ENCODE assay signal across 19 cellular contexts in genomic region chr1:6627841-6628545, GRCh38. TPM values are rescaled to one million over a fixed set of nuclear protein-coding genes. Genes with fewer than 3 reads are reported as not detected.
DNase-seq lines count a peak whose midpoint lies in the region; ATAC-seq, FAIRE-seq and TF ChIP-seq lines count a peak whose summit lies in the region.
"Had no signal": no experiment of that assay in that cellular context is flagged by ENCODE, and none has a peak within 500 bp of the region (broad histone marks: within the 10 kb centered on the region; RNA-seq: fewer than 3 reads in every experiment).

No MANE protein-coding gene starts in this region.

- H3K18ac ChIP-seq in IMR-90 (ENCODE audit: low read depth, low read length): no peak overlapping the region
- no peak overlapping the region for H3K18ac ChIP-seq in neuronal stem cell (ENCODE audit: low read length)

- H3K9me3 Mint-ChIP-seq in T-helper 1 cell treated with Interleukin-12 subunit alpha and Interleukin-12 subunit beta and Interleukin-4 antibody, amounts not matched to agents 30 μg/mL and 1 μg/mL, for 36 hours: no peaks in the 10 kb centered on the region
- no peaks in the 10 kb centered on the region for H3K9me3 Mint-ChIP-seq in brain

- dilution Hi-C loops in IMR-90 (cut with HindIII; ENCODE audit: low sequenced_read_pairs, unreplicated experiment): no loop called here

- TF ChIP-seq POLR2A in IMR-90 (IDR thresholded peaks at IDR 0.05; ENCODE audit: low read depth, low read length) (no peak), GM12892 (IDR thresholded peaks at IDR 0.05; ENCODE audit: low read depth, low read length) (no peak)

- DNase-seq in T-helper 1 cell (no peak), IMR-90 (no peak), neuronal stem cell (ENCODE audit: low spot score) (no peak), GM12892 (ENCODE audit: insufficient read length) (no peak), GOT3 (lab: John Stamatoyannopoulos, UW) (no peak)
- DNase-seq: GM23248, KBM-7, left cardiac atrium, NCI-H1436 treated with DMSO at 0.1 percent for 48 hours, NCI-H526 had no signal

- H3K27me3 ChIP-seq in IMR-90 (ENCODE audit: control insufficient read depth, insufficient read depth, low read length) (no peaks in the 10 kb centered on the region), neuronal stem cell (ENCODE audit: control insufficient read depth in 3 of 3, insufficient read depth in 3 of 3, low read depth in 1 of 3, low read length in 3 of 3) (no peaks in the 10 kb centered on the region)
- H3K27me3 ChIP-seq: neutrophil had no signal

- H2BK120ac ChIP-seq in IMR-90 (ENCODE audit: low read depth, low read length) (no peak overlapping the region), neuronal stem cell (ENCODE audit: low read depth, low read length) (no peak overlapping the region)

- H3K27ac ChIP-seq in IMR-90 (ENCODE audit: insufficient read depth, low read length) (no peak overlapping the region), neuronal stem cell (replicated peaks; ENCODE audit: low read length) (no peak overlapping the region)
- H3K27ac ChIP-seq: 22Rv1, GM23248, neutrophil had no signal

- POLR2A ChIA-PET in IMR-90 (lab: Charles Lee; ENCODE audit: unreplicated experiment): no interaction called here

- CTCF ChIA-PET in IMR-90 (lab: Yijun Ruan, JAX): no interaction called here

- no peak overlapping the region for H2BK12ac ChIP-seq in neuronal stem cell (ENCODE audit: low read length)

- BruUV-seq in IMR-90 (replicated peaks; lab: Mats Ljungman, UMichigan): no TSS peak

- H3K14ac ChIP-seq in IMR-90 (replicated peaks; ENCODE audit: low read depth, low read length) (no peak overlapping the region), neuronal stem cell (ENCODE audit: low read length) (no peak overlapping the region)

- peaks cover 26% of the 10 kb centered on the region for H3K36me3 Mint-ChIP-seq in T-helper 1 cell treated with Interleukin-12 subunit alpha and Interleukin-12 subunit beta and Interleukin-4 antibody, amounts not matched to agents 30 μg/mL and 1 μg/mL, for 36 hours (ENCODE audit: low read depth)
- peaks cover 61% of the 10 kb centered on the region for H3K36me3 Mint-ChIP-seq in brain

- no peak overlapping the region for H3K56ac ChIP-seq in IMR-90 (ENCODE audit: extremely low read depth, insufficient read depth, low read length)

- H2AK5ac ChIP-seq in IMR-90 (ENCODE audit: low read depth, low read length) (no peak overlapping the region), neuronal stem cell (ENCODE audit: low read depth, low read length) (no peak overlapping the region)

- H3K27me3 Mint-ChIP-seq in T-helper 1 cell treated with Interleukin-12 subunit alpha and Interleukin-12 subunit beta and Interleukin-4 antibody, amounts not matched to agents 30 μg/mL and 1 μg/mL, for 36 hours (ENCODE audit: low read depth): no peaks in the 10 kb centered on the region
- no peaks in the 10 kb centered on the region for H3K27me3 Mint-ChIP-seq in brain

- intact Hi-C loops in IMR-90 (cut with micrococcal nuclease): no loop called here

- peaks cover 27 to 62% of the 10 kb centered on the region in 2 experiments for H3K79me1 ChIP-seq in IMR-90 (ENCODE audit: low read depth in 1 of 2, low read length in 2 of 2)
- peaks cover 17% of the 10 kb centered on the region for H3K79me1 ChIP-seq in neuronal stem cell (ENCODE audit: low read depth, low read length)

- H2AK9ac ChIP-seq in IMR-90 (replicated peaks; ENCODE audit: low read depth, low read length, poor library complexity): no peak overlapping the region

- H3K9me1 ChIP-seq in IMR-90 (ENCODE audit: insufficient read depth, low read length): peaks cover 4% of the 10 kb centered on the region; the same call in 1 of the 2 replicates

- ATAC-seq in IMR-90 (ENCODE audit: low read depth) (no peak), GM19023 (IDR thresholded peaks at IDR 0.05; ENCODE audit: unreplicated experiment) (no peak)
- ATAC-seq: esophagus mucosa, left cardiac atrium had no signal

- H3K4me1 ChIP-seq in IMR-90 (ENCODE audit: control insufficient read depth, insufficient read depth, low read length) (peaks cover 6% of the 10 kb centered on the region), neuronal stem cell (ENCODE audit: control insufficient read depth in 2 of 2, insufficient read depth in 1 of 2, low read depth in 1 of 2, low read length in 2 of 2) (peaks cover 5 to 8% of the 10 kb centered on the region in 2 donors)

- peaks cover 31% of the 10 kb centered on the region for H4K20me1 ChIP-seq in IMR-90 (ENCODE audit: insufficient read depth, low read length)

- H2AFZ ChIP-seq in IMR-90 (replicated peaks; ENCODE audit: low read length, poor library complexity): no peak overlapping the region
- no peak overlapping the region for H2AFZ ChIP-seq in neuronal stem cell (ENCODE audit: low read length)
- H2AFZ ChIP-seq: GM23248 had no signal

- TF ChIP-seq CTCF in IMR-90 (conservative IDR thresholded peaks at IDR 0.05; ENCODE audit: low read depth, low read length) (no peak), brain (conservative IDR thresholded peaks at IDR 0.05) (no peak)

- H4K5ac ChIP-seq in IMR-90 (ENCODE audit: low read depth, low read length): no peak overlapping the region

- in situ Hi-C loops in IMR-90 (cut with MboI; ENCODE audit: low sequenced_read_pairs): no loop called here

- H3K4me2 ChIP-seq in IMR-90 (ENCODE audit: low read depth, low read length): no peak overlapping the region
- no peak overlapping the region for H3K4me2 ChIP-seq in neuronal stem cell (ENCODE audit: insufficient read depth, low read length, poor library complexity, severe bottlenecking)

- peaks cover 19% of the 10 kb centered on the region for H3K4me1 Mint-ChIP-seq in T-helper 1 cell treated with Interleukin-12 subunit alpha and Interleukin-12 subunit beta and Interleukin-4 antibody, amounts not matched to agents 30 μg/mL and 1 μg/mL, for 36 hours (ENCODE audit: low read depth)
- H3K4me1 Mint-ChIP-seq in brain: peaks cover 41% of the 10 kb centered on the region

- H3K9me3 ChIP-seq in IMR-90 (ENCODE audit: control insufficient read depth, insufficient read depth, low read length) (no peaks in the 10 kb centered on the region), neuronal stem cell (replicated peaks in 1 of 2; ENCODE audit: control insufficient read depth in 2 of 2, insufficient read depth in 1 of 2, low read depth in 1 of 2, low read length in 2 of 2) (no peaks in the 10 kb centered on the region)
- H3K9me3 ChIP-seq: neutrophil had no signal

- H3K9ac ChIP-seq in IMR-90 (ENCODE audit: low read depth, low read length) (no peak overlapping the region), neuronal stem cell (ENCODE audit: low read depth, low read length, poor library complexity) (peak overlapping the region; percentile 50)
- H3K9ac ChIP-seq: GM23248 had no signal

- H3K4me3 ChIP-seq in IMR-90 (ENCODE audit: insufficient read depth, low read depth, low read length) (no peak overlapping the region), neuronal stem cell (ENCODE audit: low read length in 2 of 2) (no peak overlapping the region)
- H3K4me3 ChIP-seq: GM23248, skin epidermis had no signal

- no peak overlapping the region for H2BK20ac ChIP-seq in IMR-90 (ENCODE audit: low read depth, low read length)

- H4K8ac ChIP-seq in IMR-90 (ENCODE audit: low read depth in 2 of 2, low read length in 2 of 2) (no peak overlapping the region), neuronal stem cell (ENCODE audit: low read depth, low read length) (no peak overlapping the region)

- no peak for TF ChIP-seq RAD21 in IMR-90 (IDR thresholded peaks at IDR 0.05; ENCODE audit: low read length)

- H3K23ac ChIP-seq in IMR-90 (ENCODE audit: low read depth, low read length): 0 out of 2 replicates have a peak overlapping the region, but pooled peaks have one; percentile 15
- peak overlapping the region; percentile 80 for H3K23ac ChIP-seq in neuronal stem cell (ENCODE audit: low read depth, low read length, poor library complexity)

- FAIRE-seq in GM12892 (lab: Jason Lieb, UNC): no peak
- FAIRE-seq: G401.6, RCC 7860 had no signal

- WGBS in IMR-90 (ENCODE audit: extremely low coverage in 2 of 2, insufficient read length in 1 of 2), 2 experiments: 95% methylated on average over 12 of the region's 21 CpGs; no CpG with 5 or more reads in 1 of the 2 experiments
- no CpG with 5 or more reads among the region's 21 CpGs for WGBS in neuronal stem cell (ENCODE audit: extremely low coverage in 2 of 2, insufficient read length in 2 of 2, insufficient replicate concordance in 1 of 2), 2 donors

- peak overlapping the region; percentile 38 for H3K27ac Mint-ChIP-seq in T-helper 1 cell treated with Interleukin-12 subunit alpha and Interleukin-12 subunit beta and Interleukin-4 antibody, amounts not matched to agents 30 μg/mL and 1 μg/mL, for 36 hours
- peak overlapping the region in 4 of 5 experiments; percentile 7 to 97 (median 38) for H3K27ac Mint-ChIP-seq in brain

- no peak overlapping the region for H3K4ac ChIP-seq in IMR-90 (ENCODE audit: low read depth, low read length)
- H3K4ac ChIP-seq in neuronal stem cell (ENCODE audit: low read length): no peak overlapping the region

- H3K36me3 ChIP-seq in IMR-90 (ENCODE audit: control insufficient read depth, insufficient read depth, low read length) (peaks cover 45% of the 10 kb centered on the region), neuronal stem cell (replicated peaks in 1 of 2; ENCODE audit: control insufficient read depth in 2 of 2, insufficient read depth in 2 of 2, low read length in 2 of 2) (peaks cover 43 to 81% of the 10 kb centered on the region in 2 donors)

- H2BK5ac ChIP-seq in IMR-90 (ENCODE audit: low read depth, low read length, poor library complexity, severe bottlenecking): no peak overlapping the region
- peak overlapping the region; percentile 82 for H2BK5ac ChIP-seq in neuronal stem cell (ENCODE audit: low read length)

- no peak overlapping the region for H4K91ac ChIP-seq in IMR-90 (ENCODE audit: insufficient read depth, low read depth, low read length)
- H4K91ac ChIP-seq in neuronal stem cell (ENCODE audit: low read depth, low read length, poor library complexity): no peak overlapping the region

- H2BK15ac ChIP-seq in IMR-90 (ENCODE audit: low read depth, low read length) (no peak overlapping the region), neuronal stem cell (ENCODE audit: low read length) (no peak overlapping the region)

- peak overlapping the region; percentile 49 for H3K4me3 Mint-ChIP-seq in T-helper 1 cell treated with Interleukin-12 subunit alpha and Interleukin-12 subunit beta and Interleukin-4 antibody, amounts not matched to agents 30 μg/mL and 1 μg/mL, for 36 hours
- H3K4me3 Mint-ChIP-seq in brain: peak overlapping the region; percentile 51 to 96 (median 84)

RNA-seq across cellular contexts. Expression of gene THAP3, which starts 3.3 kb away (rescaled TPM):
- total RNA-seq in IMR-90 (2012; rRNA removed): 13.9 and 14.2 TPM in 2 replicates
- polyA plus RNA-seq in IMR-90 (2012; rRNA removed) (14.9 and 16.0 TPM in 2 replicates), brain (ENCODE audit: insufficient read depth, low read depth, low replicate concordance) (28.1 TPM)
- 11.8 and 12.7 TPM in 2 replicates for polyA plus RNA-seq in IMR-90 (2012; cell fraction: cytosol; rRNA removed)
- 23.2 and 37.1 TPM in 2 replicates for polyA plus RNA-seq in IMR-90 (2012; cell fraction: nucleus; rRNA removed; ENCODE audit: low replicate concordance)
- 25.4 TPM for polyA plus RNA-seq in neuronal stem cell (2013, experiment 1 of 2)
- 26.7 TPM for polyA plus RNA-seq in neuronal stem cell (2013, experiment 2 of 2)
- 10.6 TPM for polyA plus RNA-seq in GM12892 (2012; ENCODE audit: missing spikeins)

RNA-seq across cellular contexts. Expression of gene PHF13, which starts 14.5 kb away (rescaled TPM):
- total RNA-seq in IMR-90 (2012; rRNA removed): 7.3 and 9.4 TPM in 2 replicates
- polyA plus RNA-seq in IMR-90 (2012; rRNA removed) (7.6 and 9.8 TPM in 2 replicates), brain (ENCODE audit: insufficient read depth, low read depth, low replicate concordance) (31.7 TPM)
- polyA plus RNA-seq in IMR-90 (2012; cell fraction: cytosol; rRNA removed): 6.4 and 8.4 TPM in 2 replicates
- 13.3 and 25.1 TPM in 2 replicates for polyA plus RNA-seq in IMR-90 (2012; cell fraction: nucleus; rRNA removed; ENCODE audit: low replicate concordance)
- polyA plus RNA-seq in neuronal stem cell (2013, experiment 1 of 2): 25.0 TPM
- 25.4 TPM for polyA plus RNA-seq in neuronal stem cell (2013, experiment 2 of 2)
- 10.0 TPM for polyA plus RNA-seq in GM12892 (2012; ENCODE audit: missing spikeins)

RNA-seq across cellular contexts. Expression of gene KLHL21, which starts 25.3 kb away (rescaled TPM):
- total RNA-seq in IMR-90 (2012; rRNA removed): 12.0 and 14.2 TPM in 2 replicates
- 36.7 and 37.4 TPM in 2 replicates for polyA plus RNA-seq in IMR-90 (2012; rRNA removed)
- 27.2 and 40.1 TPM in 2 replicates for polyA plus RNA-seq in IMR-90 (2012; cell fraction: cytosol; rRNA removed)
- 70.4 and 149 TPM in 2 replicates for polyA plus RNA-seq in IMR-90 (2012; cell fraction: nucleus; rRNA removed; ENCODE audit: low replicate concordance)
- 22.0 TPM for polyA plus RNA-seq in brain (ENCODE audit: insufficient read depth, low read depth, low replicate concordance)
- polyA plus RNA-seq in neuronal stem cell (2013, experiment 1 of 2): 4.7 TPM
- polyA plus RNA-seq in neuronal stem cell (2013, experiment 2 of 2): 4.8 TPM
- 3.8 TPM for polyA plus RNA-seq in GM12892 (2012; ENCODE audit: missing spikeins)

RNA-seq across cellular contexts. Expression of gene ZBTB48, which starts 48.2 kb away (rescaled TPM):
- 9.3 and 10.3 TPM in 2 replicates for total RNA-seq in IMR-90 (2012; rRNA removed)
- polyA plus RNA-seq in IMR-90 (2012; rRNA removed) (17.5 and 19.7 TPM in 2 replicates), brain (ENCODE audit: insufficient read depth, low read depth, low replicate concordance) (24.0 TPM)
- 10.0 and 15.6 TPM in 2 replicates for polyA plus RNA-seq in IMR-90 (2012; cell fraction: cytosol; rRNA removed)
- polyA plus RNA-seq in IMR-90 (2012; cell fraction: nucleus; rRNA removed; ENCODE audit: low replicate concordance): 61.7 and 153 TPM in 2 replicates
- polyA plus RNA-seq in neuronal stem cell (2013, experiment 1 of 2): 18.4 TPM
- polyA plus RNA-seq in neuronal stem cell (2013, experiment 2 of 2): 16.7 TPM
- 13.4 TPM for polyA plus RNA-seq in GM12892 (2012; ENCODE audit: missing spikeins)
